Comparison of ENCODE assay signal across 16 cellular contexts in genomic region chr11:70496591-70497535, GRCh38.
A peak's percentile ranks its signal among the peaks of the same experiment; 100 is the strongest.
DNase-seq lines count a peak whose midpoint lies in the region; ATAC-seq and TF ChIP-seq lines count a peak whose summit lies in the region.
"Had no signal": no experiment of that assay in that cellular context is flagged by ENCODE, and none has a peak within 500 bp of the region (broad histone marks: within the 10 kb centered on the region; RNA-seq: fewer than 3 reads in every experiment).

No MANE protein-coding gene starts in this region.

- H3K27ac ChIP-seq in left ventricle myocardium inferior (replicated peaks) (no peak overlapping the region), WERI-Rb-1 (peak overlapping the region; percentile 60), lower lobe of right lung (no peak overlapping the region), upper lobe of right lung (no peak overlapping the region)

- DNase-seq in left ventricle myocardium inferior (peak; percentile 5), left ventricle myocardium superior (no peak), WERI-Rb-1 (no peak), lower lobe of right lung (peak; percentile 23), upper lobe of right lung (peak; percentile 30), cortex of kidney (lab: John Stamatoyannopoulos, UW) (no peak), COLO829 (ENCODE audit: low spot score) (no peak), NCI-H345 (lab: John Stamatoyannopoulos, UW) (no peak)
- DNase-seq: DMS53; HFFc6; MG63; NCI-H1092 treated with DMSO at 0.1 percent for 48 hours; NCI-H1694 treated with DMSO at 0.1 percent for 48 hours; NCI-H226; NCI-H526 treated with DMSO at 0.1 percent for 48 hours; NK-92 treated with Interleukin-12 subunit alpha and Interleukin-12 subunit beta, amount 100 ng/mL, for 24 hours had no signal

- intact Hi-C loops in left ventricle myocardium inferior (cut with micrococcal nuclease), result no loop called here
- intact Hi-C loops in left ventricle myocardium superior (cut with micrococcal nuclease), result no loop called here
- intact Hi-C loops in lower lobe of right lung (cut with DNase I), result no loop called here
- intact Hi-C loops in upper lobe of right lung (cut with DNase I), result no loop called here

- TF ChIP-seq CTCF in left ventricle myocardium inferior (IDR thresholded peaks at IDR 0.05; ENCODE audit: borderline replicate concordance) (no peak), WERI-Rb-1 (IDR thresholded peaks at IDR 0.05; ENCODE audit: low read depth, low read length) (no peak), lower lobe of right lung (IDR thresholded peaks at IDR 0.05) (no peak), upper lobe of right lung (IDR thresholded peaks at IDR 0.05) (no peak)

- H3K36me3 ChIP-seq in left ventricle myocardium inferior (no peaks in the 10 kb centered on the region), WERI-Rb-1 (no peaks in the 10 kb centered on the region), lower lobe of right lung (no peaks in the 10 kb centered on the region), upper lobe of right lung (no peaks in the 10 kb centered on the region)
- H3K36me3 ChIP-seq: MG63 had no signal

- ATAC-seq in left ventricle myocardium superior, result no peak
- no peak for ATAC-seq in lower lobe of right lung
- ATAC-seq in upper lobe of right lung, result no peak

- H3K4me3 ChIP-seq in left ventricle myocardium inferior (no peak overlapping the region), WERI-Rb-1 (ENCODE audit: low read depth, low read length) (no peak overlapping the region), lower lobe of right lung (no peak overlapping the region), upper lobe of right lung (no peak overlapping the region)
- H3K4me3 ChIP-seq: MG63 had no signal

- H3K9me3 ChIP-seq in left ventricle myocardium inferior (replicated peaks) (peaks cover 2% of the 10 kb centered on the region), WERI-Rb-1 (ENCODE audit: severe bottlenecking) (no peaks in the 10 kb centered on the region), lower lobe of right lung (no peaks in the 10 kb centered on the region), upper lobe of right lung (no peaks in the 10 kb centered on the region)

- H3K27me3 ChIP-seq in left ventricle myocardium inferior (ENCODE audit: low read depth) (peaks cover 8% of the 10 kb centered on the region), WERI-Rb-1 (ENCODE audit: insufficient read depth, low read depth, severe bottlenecking) (no peaks in the 10 kb centered on the region), lower lobe of right lung (ENCODE audit: low read depth) (no peaks in the 10 kb centered on the region), upper lobe of right lung (no peaks in the 10 kb centered on the region)
- H3K27me3 ChIP-seq: MG63 had no signal

- peaks cover 12% of the 10 kb centered on the region for H3K4me1 ChIP-seq in left ventricle myocardium inferior
- H3K4me1 ChIP-seq in lower lobe of right lung, result no peaks in the 10 kb centered on the region
- H3K4me1 ChIP-seq in upper lobe of right lung, result no peaks in the 10 kb centered on the region

Comparison
In these comparisons a context has a peak if more than half of its experiments do, and no peak if none do; other contexts are left out.
1. DNase-seq: peak in left ventricle myocardium inferior (single experiment), lower lobe of right lung (single experiment) and upper lobe of right lung (single experiment); none in left ventricle myocardium superior (single experiment), WERI-Rb-1 (single experiment), cortex of kidney (single experiment), COLO829 (single experiment) and NCI-H345 (single experiment).